Comparison of ENCODE assay signal across 10 cellular contexts in genomic region chr6:34226731-34227586, GRCh38. TPM values are rescaled to one million over a fixed set of nuclear protein-coding genes. Genes with fewer than 3 reads are reported as not detected.
DNase-seq lines count a peak whose midpoint lies in the region; ATAC-seq and TF ChIP-seq lines count a peak whose summit lies in the region.
"Had no signal": no experiment of that assay in that cellular context is flagged by ENCODE, and none has a peak within 500 bp of the region (broad histone marks: within the 10 kb centered on the region; RNA-seq: fewer than 3 reads in every experiment).

No MANE protein-coding gene starts in this region.

- no peaks in the 10 kb centered on the region for H3K9me3 ChIP-seq in Loucy (ENCODE audit: insufficient read depth, low read depth, low read length)
- H3K9me3 ChIP-seq in neutrophil, result no peaks in the 10 kb centered on the region
- H3K9me3 ChIP-seq in gastroesophageal sphincter, result no peaks in the 10 kb centered on the region
- H3K9me3 ChIP-seq: heart left ventricle had no signal

- H3K27me3 ChIP-seq in Loucy (ENCODE audit: insufficient read depth, low read length, poor library complexity, severe bottlenecking), result no peaks in the 10 kb centered on the region
- H3K27me3 ChIP-seq in neutrophil, result no peaks in the 10 kb centered on the region
- H3K27me3 ChIP-seq in gastroesophageal sphincter, result no peaks in the 10 kb centered on the region
- H3K27me3 ChIP-seq: heart left ventricle had no signal

- H3K36me3 ChIP-seq in Loucy (ENCODE audit: insufficient read depth, low read length) (no peaks in the 10 kb centered on the region), neutrophil (no peaks in the 10 kb centered on the region), gastroesophageal sphincter (no peaks in the 10 kb centered on the region)
- H3K36me3 ChIP-seq: heart left ventricle had no signal

- 80 to 96% methylated on average over 1 to 7 of the region's 15 CpGs for WGBS in gastroesophageal sphincter (ENCODE audit: low coverage in 1 of 2), 2 donors

- H3K9ac ChIP-seq in Loucy (ENCODE audit: low read depth, low read length, poor library complexity, severe bottlenecking), result no peak overlapping the region

- H3K4me2 ChIP-seq in Loucy (ENCODE audit: low read depth, low read length, poor library complexity, severe bottlenecking), result peak overlapping the region; percentile 32

- H3K9me3 Mint-ChIP-seq in central memory CD8-positive, alpha-beta T cell, result no peaks in the 10 kb centered on the region
- H3K9me3 Mint-ChIP-seq: activated T-helper 2 cell treated with anti-CD3 and anti-CD28 coated beads, Interferon-gamma antibody, Interleukin-2, Interleukin-4, amounts not matched to agents 10 μg/mL and 5 μg/mL and 100 μg/mL, durations not matched to agents 14 hours and 24 hours and 36 hours had no signal

- H3K4me3 Mint-ChIP-seq in central memory CD8-positive, alpha-beta T cell, result no peak overlapping the region

- H3K36me3 Mint-ChIP-seq in central memory CD8-positive, alpha-beta T cell (ENCODE audit: insufficient read depth), result peaks cover 2% of the 10 kb centered on the region

- H3K79me2 ChIP-seq in Loucy (ENCODE audit: insufficient read depth, low read length), result no peaks in the 10 kb centered on the region

- no peak overlapping the region for H3K4me3 ChIP-seq in GM12865 (ENCODE audit: low read depth, low read length)
- no peak overlapping the region for H3K4me3 ChIP-seq in Loucy (ENCODE audit: low read length, poor library complexity, severe bottlenecking)
- no peak overlapping the region for H3K4me3 ChIP-seq in neutrophil (ENCODE audit: low read depth in 1 of 2, low read length in 1 of 2)
- no peak overlapping the region for H3K4me3 ChIP-seq in gastroesophageal sphincter
- H3K4me3 ChIP-seq: heart left ventricle had no signal

- H3K27me3 Mint-ChIP-seq in central memory CD8-positive, alpha-beta T cell, result no peaks in the 10 kb centered on the region

- H2AFZ ChIP-seq in Loucy (ENCODE audit: low read length), result no peak overlapping the region

- H3F3A ChIP-seq in Loucy (ENCODE audit: low read depth), result no peaks in the 10 kb centered on the region

- H3K4me1 Mint-ChIP-seq in central memory CD8-positive, alpha-beta T cell, result peaks cover 6% of the 10 kb centered on the region

- DNase-seq in GM12865 (ENCODE audit: low read depth), result no peak
- no peak for DNase-seq in central memory CD8-positive, alpha-beta T cell (ENCODE audit: low spot score in 2 of 2)
- DNase-seq: heart left ventricle, NCI-H446 treated with DMSO at 0.1 percent for 48 hours had no signal

- no peaks in the 10 kb centered on the region for H4K20me1 ChIP-seq in Loucy (ENCODE audit: insufficient read depth, low read length, poor library complexity, severe bottlenecking)

- peak overlapping the region; percentile 55 for H3K27ac Mint-ChIP-seq in central memory CD8-positive, alpha-beta T cell (ENCODE audit: low read depth)
- H3K27ac Mint-ChIP-seq: activated T-helper 2 cell treated with anti-CD3 and anti-CD28 coated beads, Interferon-gamma antibody, Interleukin-2, Interleukin-4, amounts not matched to agents 10 μg/mL and 5 μg/mL and 100 μg/mL, durations not matched to agents 14 hours and 24 hours and 36 hours had no signal

- TF ChIP-seq POLR2A in gastroesophageal sphincter (IDR thresholded peaks at IDR 0.05), result no peak

- ATAC-seq in central memory CD8-positive, alpha-beta T cell (replicated peaks; ENCODE audit: extremely low read depth, poor library complexity, severe bottlenecking), result no peak
- no peak for ATAC-seq in HG03097 (IDR thresholded peaks at IDR 0.05; ENCODE audit: low FRiP score, unreplicated experiment)
- no peak for ATAC-seq in GM18907 (IDR thresholded peaks at IDR 0.05; ENCODE audit: unreplicated experiment)
- ATAC-seq in gastroesophageal sphincter, result no peak
- ATAC-seq: heart left ventricle had no signal

- H3K27ac ChIP-seq in neutrophil (peak overlapping the region; percentile 5), gastroesophageal sphincter (no peak overlapping the region)
- H3K27ac ChIP-seq: heart left ventricle had no signal

- no peaks in the 10 kb centered on the region for H3K9me2 ChIP-seq in Loucy (replicated peaks; ENCODE audit: low read depth, low read length)

- H3K4me1 ChIP-seq in Loucy (ENCODE audit: insufficient read depth, low read length, poor library complexity, severe bottlenecking) (peaks cover 26% of the 10 kb centered on the region), neutrophil (ENCODE audit: control insufficient read depth in 1 of 2, insufficient read depth in 1 of 2, low read depth in 1 of 2, low read length in 1 of 2) (peaks cover 11 to 25% of the 10 kb centered on the region in 2 experiments), gastroesophageal sphincter (peaks cover 0 to 18% (median 12%) of the 10 kb centered on the region in 3 donors)

- no peak for TF ChIP-seq EP300 in gastroesophageal sphincter (IDR thresholded peaks at IDR 0.05)

- TF ChIP-seq CTCF in GM12865 (IDR thresholded peaks at IDR 0.05; ENCODE audit: insufficient read depth, low read depth, low read length, missing control alignments) (peak; percentile 3), Loucy (conservative IDR thresholded peaks at IDR 0.05; ENCODE audit: low read length) (peak; percentile 50), neutrophil (IDR thresholded peaks at IDR 0.05) (no peak), gastroesophageal sphincter (IDR thresholded peaks at IDR 0.05) (no peak)

RNA-seq across cellular contexts. Expression of gene HMGA1, which starts 9.7 kb away (rescaled TPM):
- 10 to 100 TPM in 3 of 4 donors, 1 to 10 TPM in 1; 8.1 to 24.5 (median 18.1) TPM for total RNA-seq in gastroesophageal sphincter

RNA-seq across cellular contexts. Expression of gene SMIM29, which starts 21.8 kb away (rescaled TPM):
- 10 to 100 TPM in 3 of 4 donors, 1 to 10 TPM in 1; 9.7 to 34.7 (median 22.6) TPM for total RNA-seq in gastroesophageal sphincter

Comparison
In these comparisons a context has a peak if more than half of its experiments do, and no peak if none do; other contexts are left out.
1. CTCF ChIP-seq: peak in GM12865 (single experiment) and Loucy (single experiment); none in neutrophil (single experiment) and gastroesophageal sphincter (0 of 4).